8 cellular contexts compared by ENCODE assay signal in the genomic region with DNA sequence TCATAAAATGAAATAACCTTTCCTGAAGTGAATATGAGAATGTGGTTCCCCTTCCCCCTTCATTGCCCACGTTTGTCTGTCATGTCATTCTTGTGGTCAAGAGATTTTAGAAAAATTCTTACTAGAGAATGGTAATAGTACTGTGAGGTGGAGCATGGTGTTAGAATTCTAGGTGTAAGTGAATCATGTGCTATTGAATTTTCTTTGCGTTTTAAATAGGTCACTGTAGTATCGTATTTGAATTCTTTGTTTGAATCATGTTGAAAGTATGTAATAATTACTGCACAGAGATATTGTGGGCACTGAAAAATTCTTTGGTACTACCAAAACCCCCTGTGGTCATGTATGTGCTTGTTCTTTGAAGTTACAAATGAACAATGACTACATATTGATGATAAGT. TPM values are rescaled to one million over a fixed set of nuclear protein-coding genes. Genes with fewer than 3 reads are reported as not detected.
A peak's percentile ranks its signal among the peaks of the same experiment; 100 is the strongest.
DNase-seq lines count a peak whose midpoint lies in the region; ATAC-seq and TF ChIP-seq lines count a peak whose summit lies in the region.

No MANE protein-coding gene starts in this region.

- H3K4me3 ChIP-seq in AG04450 (ENCODE audit: low read depth, low read length) = no peak overlapping the region
- H3K4me3 ChIP-seq in tibial artery = no peak overlapping the region

- peak overlapping the region; percentile 8 for H3K4me3 Mint-ChIP-seq in activated naive CD8-positive, alpha-beta T cell

- H3K9me3 ChIP-seq in AG04450 (ENCODE audit: control insufficient read depth, insufficient read depth, low read length) (no peaks in the 10 kb centered on the region), tibial artery (no peaks in the 10 kb centered on the region)

- ATAC-seq in GM19025 (IDR thresholded peaks at IDR 0.05; ENCODE audit: low read depth, unreplicated experiment) (peak; percentile 67), HG03159 (IDR thresholded peaks at IDR 0.05; ENCODE audit: unreplicated experiment) (peak; percentile 66)

- intact Hi-C loops in tibial artery (cut with DNase I; ENCODE audit: low total_unique reads) = no loop called here

- no peaks in the 10 kb centered on the region for H3K27me3 ChIP-seq in AG04450 (ENCODE audit: control insufficient read depth, insufficient read depth, low read length)
- no peaks in the 10 kb centered on the region for H3K27me3 ChIP-seq in tibial artery

- POLR2A ChIA-PET in AG04450 (lab: Yijun Ruan, JAX) = no interaction called here

- no peaks in the 10 kb centered on the region for H3K27me3 Mint-ChIP-seq in activated naive CD8-positive, alpha-beta T cell

- H3K36me3 Mint-ChIP-seq in activated naive CD8-positive, alpha-beta T cell = peaks cover 17% of the 10 kb centered on the region

- H3K27ac ChIP-seq in AG04450 (ENCODE audit: low read depth, low read length) = no peak overlapping the region
- no peak overlapping the region for H3K27ac ChIP-seq in tibial artery

- peaks cover 0 to 4% (median 0%) of the 10 kb centered on the region in 4 donors for H3K4me1 ChIP-seq in tibial artery

- DNase-seq in AG04450 (ENCODE audit: low read depth, low spot score) = peak; percentile 23
- DNase-seq in tibial artery = no peak
- DNase-seq in dermis blood vessel endothelial cell = no peak
- DNase-seq in midbrain (lab: John Stamatoyannopoulos, UW) = no peak
- no peak for DNase-seq in pons (ENCODE audit: low spot score)

- no peak for TF ChIP-seq CTCF in AG04450 (IDR thresholded peaks at IDR 0.05; ENCODE audit: low read depth, low read length)
- no peak for TF ChIP-seq CTCF in tibial artery (IDR thresholded peaks at IDR 0.05)

- peaks cover 56% of the 10 kb centered on the region for H3K4me1 Mint-ChIP-seq in activated naive CD8-positive, alpha-beta T cell (ENCODE audit: low read depth)

- no peaks in the 10 kb centered on the region for H3K9me3 Mint-ChIP-seq in activated naive CD8-positive, alpha-beta T cell (ENCODE audit: low read depth)

- CTCF ChIA-PET in AG04450 (lab: Charles Lee) = interaction anchor here (0.6 kb wide), 1 partner anchor 297 kb away, joined by 3 read pairs; no protein-coding TSS in a partner anchor

- H3K36me3 ChIP-seq in tibial artery = peaks cover 0 to 5% (median 1%) of the 10 kb centered on the region in 3 donors

- peak overlapping the region; percentile 54 for H3K27ac Mint-ChIP-seq in activated naive CD8-positive, alpha-beta T cell

RNA-seq across cellular contexts. Expression of a gene that starts 49.9 kb away (rescaled TPM):
- 42.0 and 45.1 TPM in 2 replicates for polyA plus RNA-seq in AG04450 (2011; rRNA removed)
- 34.6 and 46.2 TPM in 2 replicates for polyA minus RNA-seq in AG04450 (2011; rRNA and poly(A)+ RNA removed)
- 15.0 and 15.1 TPM in 2 replicates for total RNA-seq in dermis blood vessel endothelial cell
